ENCODE assay signal across 35 cellular contexts in genomic region chr13:72400859-72401258, GRCh38.
"Had no signal": no experiment of that assay in that cellular context is flagged by ENCODE, and none has a peak within 500 bp of the region (broad histone marks: within the 10 kb centered on the region; RNA-seq: fewer than 3 reads in every experiment).

No MANE protein-coding gene starts in this region.

- H3K4me3 ChIP-seq: MG63 had no signal

- H3K36me3 ChIP-seq: MG63 had no signal

- H3K9me3 ChIP-seq: MG63 had no signal

- DNase-seq: Karpas-422, Kasumi-1, MG63, MM.1S, MV-4-11, NCI-H1048, NCI-H1092, NCI-H1092 treated with DMSO at 0.1 percent for 48 hours, NCI-H1105, NCI-H1105 treated with DMSO at 0.1 percent for 48 hours, NCI-H1417, NCI-H1417 treated with DMSO at 0.1 percent for 48 hours, NCI-H1436, NCI-H1436 treated with DMSO at 0.1 percent for 48 hours, NCI-H146, NCI-H1694, NCI-H1694 treated with DMSO at 0.1 percent for 48 hours, NCI-H187, NCI-H187 treated with DMSO at 0.1 percent for 48 hours, NCI-H1930, NCI-H2029, NCI-H2029 treated with DMSO at 0.1 percent for 48 hours, NCI-H2081, NCI-H2081 treated with DMSO at 0.1 percent for 48 hours, NCI-H2107, NCI-H2171, NCI-H2171 treated with DMSO at 0.1 percent for 48 hours, NCI-H2227 treated with DMSO at 0.1 percent for 48 hours, NCI-H226, NCI-H345, NCI-H446, NCI-H446 treated with DMSO at 0.1 percent for 48 hours, NCI-H510A, NCI-H510A treated with DMSO at 0.1 percent for 48 hours, NCI-H524 had no signal

- H3K27me3 ChIP-seq: MG63 had no signal
